Comparison of ENCODE assay signal across 24 cellular contexts in the genomic region with DNA sequence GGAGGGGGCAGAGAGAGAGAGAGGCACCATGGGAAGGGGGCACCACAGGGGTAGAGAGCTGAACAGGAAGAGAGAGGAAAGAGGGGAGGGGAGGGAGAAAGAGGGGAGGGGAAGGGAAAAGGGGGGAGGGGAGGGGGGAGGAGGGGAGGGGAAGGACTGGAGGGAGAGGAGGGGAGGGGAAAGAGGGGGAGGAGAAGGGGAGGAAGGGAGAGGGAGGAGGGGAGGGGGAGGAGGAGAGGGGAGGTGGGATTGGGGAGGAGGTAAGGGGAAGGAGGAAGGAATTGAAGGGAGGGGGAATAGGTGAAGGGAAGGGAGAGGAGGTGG. TPM values are rescaled to one million over a fixed set of nuclear protein-coding genes. Genes with fewer than 3 reads are reported as not detected.
"Had no signal": no experiment of that assay in that cellular context is flagged by ENCODE, and none has a peak within 500 bp of the region (broad histone marks: within the 10 kb centered on the region; RNA-seq: fewer than 3 reads in every experiment).

No MANE protein-coding gene starts in this region.

- H3K27me3 Mint-ChIP-seq: activated CD4-positive, alpha-beta T cell treated with anti-CD3 and anti-CD28 coated beads for 36 hours; activated CD8-positive, alpha-beta T cell treated with anti-CD3 and anti-CD28 coated beads for 36 hours; activated naive CD4-positive, alpha-beta T cell treated with anti-CD3 and anti-CD28 coated beads, Interleukin-2, amount 50 U/mL, for 24 hours had no signal

- H3K36me3 Mint-ChIP-seq: activated naive CD4-positive, alpha-beta T cell treated with anti-CD3 and anti-CD28 coated beads, Interleukin-2, amount 50 U/mL, for 24 hours had no signal

- H3K9me3 Mint-ChIP-seq: activated CD8-positive, alpha-beta T cell treated with anti-CD3 and anti-CD28 coated beads for 36 hours; activated naive CD4-positive, alpha-beta T cell treated with anti-CD3 and anti-CD28 coated beads, Interleukin-2, amount 50 U/mL, for 24 hours had no signal

- ATAC-seq: activated CD4-positive, alpha-beta T cell treated with anti-CD3 and anti-CD28 coated beads for 36 hours; activated CD8-positive, alpha-beta T cell treated with anti-CD3 and anti-CD28 coated beads for 36 hours had no signal

- H3K4me3 Mint-ChIP-seq: activated CD4-positive, alpha-beta T cell treated with anti-CD3 and anti-CD28 coated beads for 36 hours; activated CD8-positive, alpha-beta T cell treated with anti-CD3 and anti-CD28 coated beads for 36 hours; activated naive CD4-positive, alpha-beta T cell treated with anti-CD3 and anti-CD28 coated beads, Interleukin-2, amount 50 U/mL, for 24 hours had no signal

- H3K27ac Mint-ChIP-seq: activated CD4-positive, alpha-beta T cell treated with anti-CD3 and anti-CD28 coated beads for 36 hours; activated CD8-positive, alpha-beta T cell treated with anti-CD3 and anti-CD28 coated beads for 36 hours; activated naive CD4-positive, alpha-beta T cell treated with anti-CD3 and anti-CD28 coated beads, Interleukin-2, amount 50 U/mL, for 24 hours had no signal

- DNase-seq: activated CD4-positive, alpha-beta T cell treated with anti-CD3 and anti-CD28 coated beads for 36 hours; activated CD4-positive, CD25-positive, alpha-beta regulatory T cell; activated CD8-positive, alpha-beta memory T cell treated with anti-CD3 and anti-CD28 coated beads, Interleukin-2, amount 50 U/mL, for 4 hours; activated CD8-positive, alpha-beta T cell treated with anti-CD3 and anti-CD28 coated beads for 36 hours; activated effector memory CD4-positive, alpha-beta T cell treated with Interleukin-2 at 50 U/mL for 16 hours; activated naive CD4-positive, alpha-beta T cell; activated T-cell treated with anti-CD3 and anti-CD28 coated beads, Interleukin-2, amount 50 U/mL, for 1 hour; aorta; central memory CD4-positive, alpha-beta T cell; MG63; MV-4-11; NCI-H1092 treated with DMSO at 0.1 percent for 48 hours; NCI-H1417 treated with DMSO at 0.1 percent for 48 hours; NCI-H1694 treated with DMSO at 0.1 percent for 48 hours; NCI-H2029 treated with DMSO at 0.1 percent for 48 hours; NCI-H510A treated with DMSO at 0.1 percent for 48 hours; NCI-H774; NK-92 treated with Interleukin-12 subunit alpha and Interleukin-12 subunit beta, amount 100 ng/mL, for 24 hours; Peyer's patch; Right ventricle myocardium superior; SJCRH30; SK-N-SH; T-helper 1 cell had no signal

RNA-seq across cellular contexts. Expression of a gene that starts 28.3 kb away (rescaled TPM):
- total RNA-seq: Right ventricle myocardium superior had no signal
